In genomic region chr5:122845253-122846050, GRCh38 we compare ENCODE assay signal across 1 cellular context.
TF ChIP-seq lines count a peak whose summit lies in the region.

Gene SNX24, plus strand, starts transcription at chr5:122845613. Its CDS starts 21 bp downstream, at chr5:122845634.

TF ChIP-seq in HepG2, 621 proteins besides CTCF, POLR2A, EP300 and RAD21 (continued from another document and continues in another):
- TF ChIP-seq, protein P1, sequence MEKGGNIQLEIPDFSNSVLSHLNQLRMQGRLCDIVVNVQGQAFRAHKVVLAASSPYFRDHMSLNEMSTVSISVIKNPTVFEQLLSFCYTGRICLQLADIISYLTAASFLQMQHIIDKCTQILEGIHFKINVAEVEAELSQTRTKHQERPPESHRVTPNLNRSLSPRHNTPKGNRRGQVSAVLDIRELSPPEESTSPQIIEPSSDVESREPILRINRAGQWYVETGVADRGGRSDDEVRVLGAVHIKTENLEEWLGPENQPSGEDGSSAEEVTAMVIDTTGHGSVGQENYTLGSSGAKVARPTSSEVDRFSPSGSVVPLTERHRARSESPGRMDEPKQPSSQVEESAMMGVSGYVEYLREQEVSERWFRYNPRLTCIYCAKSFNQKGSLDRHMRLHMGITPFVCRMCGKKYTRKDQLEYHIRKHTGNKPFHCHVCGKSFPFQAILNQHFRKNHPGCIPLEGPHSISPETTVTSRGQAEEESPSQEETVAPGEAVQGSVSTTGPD (CRISPR knock-in tag; IDR thresholded peaks at IDR 0.05) = no peak
- TF ChIP-seq ZNF850 (CRISPR knock-in tag; conservative IDR thresholded peaks at IDR 0.05) (no peak), ZNF20 (CRISPR knock-in tag; IDR thresholded peaks at IDR 0.05) (no peak), RARA (CRISPR knock-in tag; IDR thresholded peaks at IDR 0.05) (no peak; the same call in none of the 2 replicates), ZNF75D (CRISPR knock-in tag; IDR thresholded peaks at IDR 0.05; ENCODE audit: borderline replicate concordance) (no peak), ZNF468 (CRISPR knock-in tag; IDR thresholded peaks at IDR 0.05) (no peak), ZIK1 (CRISPR knock-in tag; IDR thresholded peaks at IDR 0.05; ENCODE audit: borderline replicate concordance, low read depth) (0 out of 2 replicates have a peak, but pooled peaks have one; percentile 20), SOX13 (IDR thresholded peaks at IDR 0.05) (no peak), SOX13 (CRISPR knock-in tag; conservative IDR thresholded peaks at IDR 0.05 in 1 of 2, IDR thresholded peaks at IDR 0.05 in 1 of 2) (peak in 1 of 2 experiments; percentile 20; a peak in 1 of 4 replicates), ZNF644 (CRISPR knock-in tag; IDR thresholded peaks at IDR 0.05; ENCODE audit: low read depth) (no peak), ZNF460 (CRISPR knock-in tag; IDR thresholded peaks at IDR 0.05; ENCODE audit: borderline replicate concordance) (no peak), ZNF367 (CRISPR knock-in tag; IDR thresholded peaks at IDR 0.05; ENCODE audit: borderline replicate concordance) (no peak), ZFP37 (CRISPR knock-in tag; IDR thresholded peaks at IDR 0.05; ENCODE audit: borderline replicate concordance) (no peak), NRL (CRISPR knock-in tag; IDR thresholded peaks at IDR 0.05; ENCODE audit: borderline replicate concordance) (0 out of 2 replicates have a peak, but pooled peaks have one; percentile 43), ZNF547 (CRISPR knock-in tag; IDR thresholded peaks at IDR 0.05) (0 out of 2 replicates have a peak, but pooled peaks have one; percentile 2), ZBTB49 (CRISPR knock-in tag; IDR thresholded peaks at IDR 0.05; ENCODE audit: borderline replicate concordance) (no peak), PHF5A (CRISPR knock-in tag; IDR thresholded peaks at IDR 0.05; ENCODE audit: low read depth, unreplicated experiment) (no peak), ZNF777 (CRISPR knock-in tag; IDR thresholded peaks at IDR 0.05) (peak; percentile 71; the same call in 1 of the 2 replicates), ZNF207 (IDR thresholded peaks at IDR 0.05; ENCODE audit: borderline replicate concordance) (no peak), ATF3 (CRISPR knock-in tag; IDR thresholded peaks at IDR 0.05) (0 out of 2 replicates have a peak, but pooled peaks have one; percentile 15), RELA (CRISPR knock-in tag; IDR thresholded peaks at IDR 0.05) (no peak), MEIS2 (CRISPR knock-in tag; IDR thresholded peaks at IDR 0.05) (peak; percentile 64; the same call in 1 of the 2 replicates), GTF3A (CRISPR knock-in tag; conservative IDR thresholded peaks at IDR 0.05) (0 out of 2 replicates have a peak, but pooled peaks have one; percentile 42), ZBTB43 (CRISPR knock-in tag; conservative IDR thresholded peaks at IDR 0.05) (no peak), AHR (CRISPR knock-in tag; IDR thresholded peaks at IDR 0.05) (no peak), ZFP82 (CRISPR knock-in tag; IDR thresholded peaks at IDR 0.05; ENCODE audit: borderline replicate concordance) (no peak), DRAP1 (CRISPR knock-in tag; IDR thresholded peaks at IDR 0.05) (no peak), CAMTA2 (CRISPR knock-in tag; IDR thresholded peaks at IDR 0.05; ENCODE audit: borderline replicate concordance) (no peak), ZNF790 (CRISPR knock-in tag; IDR thresholded peaks at IDR 0.05; ENCODE audit: borderline replicate concordance) (0 out of 2 replicates have a peak, but pooled peaks have one; percentile 3), NFIC (IDR thresholded peaks at IDR 0.05; ENCODE audit: low read length) (no peak), ZNF333 (CRISPR knock-in tag; IDR thresholded peaks at IDR 0.05; ENCODE audit: borderline replicate concordance) (no peak), NFRKB (IDR thresholded peaks at IDR 0.05) (no peak), THYN1 (CRISPR knock-in tag; IDR thresholded peaks at IDR 0.05; ENCODE audit: borderline replicate concordance, low read depth) (no peak), EHMT2 (IDR thresholded peaks at IDR 0.05; ENCODE audit: borderline replicate concordance, low read depth, low read length) (no peak), ZNF180 (CRISPR knock-in tag; IDR thresholded peaks at IDR 0.05; ENCODE audit: borderline replicate concordance, low read depth) (no peak), NR3C1 (CRISPR knock-in tag; IDR thresholded peaks at IDR 0.05) (no peak), TAF15 (IDR thresholded peaks at IDR 0.05; ENCODE audit: low read depth, low read length, poor library complexity, severe bottlenecking) (no peak), DR1 (CRISPR knock-in tag; IDR thresholded peaks at IDR 0.05) (no peak), TEAD2 (CRISPR knock-in tag; IDR thresholded peaks at IDR 0.05) (no peak), PBX2 (CRISPR knock-in tag; IDR thresholded peaks at IDR 0.05) (no peak), FIP1L1 (IDR thresholded peaks at IDR 0.05; ENCODE audit: borderline replicate concordance, insufficient read depth, low read depth, low read length) (no peak)
- TF ChIP-seq, protein P2, sequence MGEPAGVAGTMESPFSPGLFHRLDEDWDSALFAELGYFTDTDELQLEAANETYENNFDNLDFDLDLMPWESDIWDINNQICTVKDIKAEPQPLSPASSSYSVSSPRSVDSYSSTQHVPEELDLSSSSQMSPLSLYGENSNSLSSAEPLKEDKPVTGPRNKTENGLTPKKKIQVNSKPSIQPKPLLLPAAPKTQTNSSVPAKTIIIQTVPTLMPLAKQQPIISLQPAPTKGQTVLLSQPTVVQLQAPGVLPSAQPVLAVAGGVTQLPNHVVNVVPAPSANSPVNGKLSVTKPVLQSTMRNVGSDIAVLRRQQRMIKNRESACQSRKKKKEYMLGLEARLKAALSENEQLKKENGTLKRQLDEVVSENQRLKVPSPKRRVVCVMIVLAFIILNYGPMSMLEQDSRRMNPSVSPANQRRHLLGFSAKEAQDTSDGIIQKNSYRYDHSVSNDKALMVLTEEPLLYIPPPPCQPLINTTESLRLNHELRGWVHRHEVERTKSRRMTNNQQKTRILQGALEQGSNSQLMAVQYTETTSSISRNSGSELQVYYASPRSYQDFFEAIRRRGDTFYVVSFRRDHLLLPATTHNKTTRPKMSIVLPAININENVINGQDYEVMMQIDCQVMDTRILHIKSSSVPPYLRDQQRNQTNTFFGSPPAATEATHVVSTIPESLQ (CRISPR knock-in tag; conservative IDR thresholded peaks at IDR 0.05) = no peak
- TF ChIP-seq, protein P3, sequence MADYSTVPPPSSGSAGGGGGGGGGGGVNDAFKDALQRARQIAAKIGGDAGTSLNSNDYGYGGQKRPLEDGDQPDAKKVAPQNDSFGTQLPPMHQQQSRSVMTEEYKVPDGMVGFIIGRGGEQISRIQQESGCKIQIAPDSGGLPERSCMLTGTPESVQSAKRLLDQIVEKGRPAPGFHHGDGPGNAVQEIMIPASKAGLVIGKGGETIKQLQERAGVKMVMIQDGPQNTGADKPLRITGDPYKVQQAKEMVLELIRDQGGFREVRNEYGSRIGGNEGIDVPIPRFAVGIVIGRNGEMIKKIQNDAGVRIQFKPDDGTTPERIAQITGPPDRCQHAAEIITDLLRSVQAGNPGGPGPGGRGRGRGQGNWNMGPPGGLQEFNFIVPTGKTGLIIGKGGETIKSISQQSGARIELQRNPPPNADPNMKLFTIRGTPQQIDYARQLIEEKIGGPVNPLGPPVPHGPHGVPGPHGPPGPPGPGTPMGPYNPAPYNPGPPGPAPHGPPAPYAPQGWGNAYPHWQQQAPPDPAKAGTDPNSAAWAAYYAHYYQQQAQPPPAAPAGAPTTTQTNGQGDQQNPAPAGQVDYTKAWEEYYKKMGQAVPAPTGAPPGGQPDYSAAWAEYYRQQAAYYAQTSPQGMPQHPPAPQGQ (CRISPR knock-in tag; IDR thresholded peaks at IDR 0.05; ENCODE audit: borderline replicate concordance) = no peak
- TF ChIP-seq, protein P4, sequence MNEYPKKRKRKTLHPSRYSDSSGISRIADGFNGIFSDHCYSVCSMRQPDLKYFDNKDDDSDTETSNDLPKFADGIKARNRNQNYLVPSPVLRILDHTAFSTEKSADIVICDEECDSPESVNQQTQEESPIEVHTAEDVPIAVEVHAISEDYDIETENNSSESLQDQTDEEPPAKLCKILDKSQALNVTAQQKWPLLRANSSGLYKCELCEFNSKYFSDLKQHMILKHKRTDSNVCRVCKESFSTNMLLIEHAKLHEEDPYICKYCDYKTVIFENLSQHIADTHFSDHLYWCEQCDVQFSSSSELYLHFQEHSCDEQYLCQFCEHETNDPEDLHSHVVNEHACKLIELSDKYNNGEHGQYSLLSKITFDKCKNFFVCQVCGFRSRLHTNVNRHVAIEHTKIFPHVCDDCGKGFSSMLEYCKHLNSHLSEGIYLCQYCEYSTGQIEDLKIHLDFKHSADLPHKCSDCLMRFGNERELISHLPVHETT (CRISPR knock-in tag; conservative IDR thresholded peaks at IDR 0.05) = peak; percentile 73
- TF ChIP-seq, protein P5, sequence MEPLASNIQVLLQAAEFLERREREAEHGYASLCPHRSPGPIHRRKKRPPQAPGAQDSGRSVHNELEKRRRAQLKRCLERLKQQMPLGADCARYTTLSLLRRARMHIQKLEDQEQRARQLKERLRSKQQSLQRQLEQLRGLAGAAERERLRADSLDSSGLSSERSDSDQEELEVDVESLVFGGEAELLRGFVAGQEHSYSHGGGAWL (CRISPR knock-in tag; IDR thresholded peaks at IDR 0.05) = 0 out of 2 replicates have a peak, but pooled peaks have one; percentile 11
- TF ChIP-seq, protein P6, sequence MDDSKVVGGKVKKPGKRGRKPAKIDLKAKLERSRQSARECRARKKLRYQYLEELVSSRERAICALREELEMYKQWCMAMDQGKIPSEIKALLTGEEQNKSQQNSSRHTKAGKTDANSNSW (CRISPR knock-in tag; IDR thresholded peaks at IDR 0.05; ENCODE audit: borderline replicate concordance) = no peak
- TF ChIP-seq, protein P7, sequence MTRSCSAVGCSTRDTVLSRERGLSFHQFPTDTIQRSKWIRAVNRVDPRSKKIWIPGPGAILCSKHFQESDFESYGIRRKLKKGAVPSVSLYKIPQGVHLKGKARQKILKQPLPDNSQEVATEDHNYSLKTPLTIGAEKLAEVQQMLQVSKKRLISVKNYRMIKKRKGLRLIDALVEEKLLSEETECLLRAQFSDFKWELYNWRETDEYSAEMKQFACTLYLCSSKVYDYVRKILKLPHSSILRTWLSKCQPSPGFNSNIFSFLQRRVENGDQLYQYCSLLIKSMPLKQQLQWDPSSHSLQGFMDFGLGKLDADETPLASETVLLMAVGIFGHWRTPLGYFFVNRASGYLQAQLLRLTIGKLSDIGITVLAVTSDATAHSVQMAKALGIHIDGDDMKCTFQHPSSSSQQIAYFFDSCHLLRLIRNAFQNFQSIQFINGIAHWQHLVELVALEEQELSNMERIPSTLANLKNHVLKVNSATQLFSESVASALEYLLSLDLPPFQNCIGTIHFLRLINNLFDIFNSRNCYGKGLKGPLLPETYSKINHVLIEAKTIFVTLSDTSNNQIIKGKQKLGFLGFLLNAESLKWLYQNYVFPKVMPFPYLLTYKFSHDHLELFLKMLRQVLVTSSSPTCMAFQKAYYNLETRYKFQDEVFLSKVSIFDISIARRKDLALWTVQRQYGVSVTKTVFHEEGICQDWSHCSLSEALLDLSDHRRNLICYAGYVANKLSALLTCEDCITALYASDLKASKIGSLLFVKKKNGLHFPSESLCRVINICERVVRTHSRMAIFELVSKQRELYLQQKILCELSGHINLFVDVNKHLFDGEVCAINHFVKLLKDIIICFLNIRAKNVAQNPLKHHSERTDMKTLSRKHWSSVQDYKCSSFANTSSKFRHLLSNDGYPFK (CRISPR knock-in tag; IDR thresholded peaks at IDR 0.05; ENCODE audit: borderline replicate concordance) = no peak
- TF ChIP-seq, protein P8, sequence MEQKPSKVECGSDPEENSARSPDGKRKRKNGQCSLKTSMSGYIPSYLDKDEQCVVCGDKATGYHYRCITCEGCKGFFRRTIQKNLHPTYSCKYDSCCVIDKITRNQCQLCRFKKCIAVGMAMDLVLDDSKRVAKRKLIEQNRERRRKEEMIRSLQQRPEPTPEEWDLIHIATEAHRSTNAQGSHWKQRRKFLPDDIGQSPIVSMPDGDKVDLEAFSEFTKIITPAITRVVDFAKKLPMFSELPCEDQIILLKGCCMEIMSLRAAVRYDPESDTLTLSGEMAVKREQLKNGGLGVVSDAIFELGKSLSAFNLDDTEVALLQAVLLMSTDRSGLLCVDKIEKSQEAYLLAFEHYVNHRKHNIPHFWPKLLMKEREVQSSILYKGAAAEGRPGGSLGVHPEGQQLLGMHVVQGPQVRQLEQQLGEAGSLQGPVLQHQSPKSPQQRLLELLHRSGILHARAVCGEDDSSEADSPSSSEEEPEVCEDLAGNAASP (CRISPR knock-in tag; IDR thresholded peaks at IDR 0.05; ENCODE audit: borderline replicate concordance) = no peak
